Comparison of ENCODE assay signal across 20 cellular contexts in genomic region chr4:67459164-67459563, GRCh38.
A peak's percentile ranks its signal among the peaks of the same experiment; 100 is the strongest.
DNase-seq lines count a peak whose midpoint lies in the region; ATAC-seq and TF ChIP-seq lines count a peak whose summit lies in the region.
"Had no signal": no experiment of that assay in that cellular context is flagged by ENCODE, and none has a peak within 500 bp of the region (broad histone marks: within the 10 kb centered on the region; RNA-seq: fewer than 3 reads in every experiment).

No MANE protein-coding gene starts in this region.

- H3K4me3 ChIP-seq in breast epithelium, result no peak overlapping the region
- H3K4me3 ChIP-seq: GM12878, SK-N-MC had no signal

- BruUV-seq in MCF 10A (replicated peaks; lab: Mats Ljungman, UMichigan), result no TSS peak

- H3K27ac ChIP-seq in breast epithelium, result no peak overlapping the region
- H3K27ac ChIP-seq: KMS-11, SK-N-MC had no signal

- CTCF ChIA-PET in MCF 10A (lab: Yijun Ruan, JAX), result no interaction called here

- intact Hi-C loops in MCF 10A (cut with micrococcal nuclease), result no loop called here
- intact Hi-C loops in breast epithelium (cut with DNase I; ENCODE audit: low total_unique reads), result no loop called here

- TF ChIP-seq POLR2A in breast epithelium (IDR thresholded peaks at IDR 0.05), result no peak

- no peaks in the 10 kb centered on the region for H3K4me1 Mint-ChIP-seq in MCF 10A (ENCODE audit: insufficient read depth, unreplicated experiment)
- H3K4me1 Mint-ChIP-seq in chondrocyte (ENCODE audit: low read depth), result peaks cover 9% of the 10 kb centered on the region

- H3K36me3 Mint-ChIP-seq in MCF 10A (ENCODE audit: insufficient read depth, unreplicated experiment) (peaks cover 14% of the 10 kb centered on the region), chondrocyte (ENCODE audit: low read depth) (peaks cover 13% of the 10 kb centered on the region)

- no peak for TF ChIP-seq CTCF in MCF 10A (IDR thresholded peaks at IDR 0.05; ENCODE audit: unreplicated experiment)
- no peak for TF ChIP-seq CTCF in breast epithelium (IDR thresholded peaks at IDR 0.05)
- TF ChIP-seq CTCF in chondrocyte (IDR thresholded peaks at IDR 0.05), result no peak

- H3K4me3 Mint-ChIP-seq in MCF 10A (ENCODE audit: unreplicated experiment) (no peak overlapping the region), chondrocyte (ENCODE audit: unreplicated experiment) (no peak overlapping the region)
- H3K4me3 Mint-ChIP-seq: CD4-positive, CD25-positive, alpha-beta regulatory T cell had no signal

- H3K9me3 ChIP-seq in breast epithelium, result no peaks in the 10 kb centered on the region
- H3K9me3 ChIP-seq: BE2C had no signal

- H3K9me3 Mint-ChIP-seq in MCF 10A (ENCODE audit: unreplicated experiment) (no peaks in the 10 kb centered on the region), chondrocyte (ENCODE audit: low read depth) (peaks cover 15% of the 10 kb centered on the region)

- no peaks in the 10 kb centered on the region for H3K27me3 ChIP-seq in breast epithelium
- H3K27me3 ChIP-seq: BE2C had no signal

- POLR2A ChIA-PET in MCF 10A (lab: Yijun Ruan, JAX), result no interaction called here

- no peaks in the 10 kb centered on the region for H3K4me1 ChIP-seq in breast epithelium
- H3K4me1 ChIP-seq: BE2C had no signal

- H3K27ac Mint-ChIP-seq in MCF 10A (ENCODE audit: low read depth, unreplicated experiment), result no peak overlapping the region
- peak overlapping the region; percentile 34 for H3K27ac Mint-ChIP-seq in chondrocyte (ENCODE audit: unreplicated experiment)
- H3K27ac Mint-ChIP-seq: CD4-positive, CD25-positive, alpha-beta regulatory T cell had no signal

- H3K27me3 Mint-ChIP-seq in MCF 10A (ENCODE audit: insufficient read depth, unreplicated experiment) (no peaks in the 10 kb centered on the region), chondrocyte (ENCODE audit: low read depth) (no peaks in the 10 kb centered on the region)
- H3K27me3 Mint-ChIP-seq: CD4-positive, CD25-positive, alpha-beta regulatory T cell had no signal

- ATAC-seq in GM21447 (IDR thresholded peaks at IDR 0.05; ENCODE audit: unreplicated experiment), result no peak
- ATAC-seq: GM12878 had no signal

- H3K36me3 ChIP-seq in breast epithelium, result no peaks in the 10 kb centered on the region
- H3K36me3 ChIP-seq: BE2C had no signal

- DNase-seq in MCF 10A (ENCODE audit: unreplicated experiment) (peak; percentile 8), breast epithelium (ENCODE audit: low spot score in 2 of 2) (no peak), chondrocyte (ENCODE audit: low spot score) (no peak), left kidney (ENCODE audit: low read depth, low spot score) (peak; percentile 4), COLO668 (lab: John Stamatoyannopoulos, UW; ENCODE audit: unreplicated experiment) (no peak), NCI-H510A (lab: John Stamatoyannopoulos, UW) (no peak)
- DNase-seq: BE2C; CD4-positive, CD25-positive, alpha-beta regulatory T cell; DMS153; EL; NCI-H1417; NCI-H187; NCI-H2107; NCI-H345; NCI-H526 treated with DMSO at 0.1 percent for 48 hours; SHP77 had no signal

Comparison
In these comparisons a context has a peak if more than half of its experiments do, and no peak if none do; other contexts are left out.
1. DNase-seq: peak in MCF 10A (single experiment) and left kidney (single experiment); none in breast epithelium (0 of 2), chondrocyte (single experiment), COLO668 (single experiment) and NCI-H510A (single experiment).